ENCODE assay signal across 21 cellular contexts in genomic region chr12:20494803-20495202, GRCh38.
DNase-seq lines count a peak whose midpoint lies in the region; ATAC-seq, FAIRE-seq and TF ChIP-seq lines count a peak whose summit lies in the region.
"Had no signal": no experiment of that assay in that cellular context is flagged by ENCODE, and none has a peak within 500 bp of the region (broad histone marks: within the 10 kb centered on the region; RNA-seq: fewer than 3 reads in every experiment).

No MANE protein-coding gene starts in this region.

- no TSS peak for BruUV-seq in IMR-90 (replicated peaks; lab: Mats Ljungman, UMichigan)

- H2BK12ac ChIP-seq in mesenchymal stem cell (ENCODE audit: low read length in 2 of 2) = no peak overlapping the region

- no peak for TF ChIP-seq CTCF in A549 (IDR thresholded peaks at IDR 0.05)
- TF ChIP-seq CTCF in IMR-90 (conservative IDR thresholded peaks at IDR 0.05; ENCODE audit: low read depth, low read length) = no peak
- TF ChIP-seq CTCF in coronary artery (IDR thresholded peaks at IDR 0.05) = no peak

- TF ChIP-seq RAD21 in A549 (conservative IDR thresholded peaks at IDR 0.05 in 1 of 2, IDR thresholded peaks at IDR 0.05 in 1 of 2) (no peak), IMR-90 (IDR thresholded peaks at IDR 0.05; ENCODE audit: low read length) (no peak)

- POLR2A ChIA-PET in A549 (lab: Yijun Ruan, JAX) = no interaction called here
- POLR2A ChIA-PET in IMR-90 (lab: Charles Lee; ENCODE audit: unreplicated experiment) = no interaction called here

- TF ChIP-seq EP300 in A549 (IDR thresholded peaks at IDR 0.05) = no peak

- H3K27me3 ChIP-seq in IMR-90 (ENCODE audit: control insufficient read depth, insufficient read depth, low read length) (no peaks in the 10 kb centered on the region), mesenchymal stem cell (ENCODE audit: control insufficient read depth in 1 of 2, insufficient read depth in 1 of 2, low read length in 2 of 2) (no peaks in the 10 kb centered on the region)

- H3K4ac ChIP-seq in IMR-90 (ENCODE audit: low read depth, low read length) = no peak overlapping the region
- no peak overlapping the region for H3K4ac ChIP-seq in mesenchymal stem cell (ENCODE audit: low read depth in 1 of 2, low read length in 2 of 2)

- H3K36me3 ChIP-seq in IMR-90 (ENCODE audit: control insufficient read depth, insufficient read depth, low read length) = no peaks in the 10 kb centered on the region
- no peaks in the 10 kb centered on the region for H3K36me3 ChIP-seq in mesenchymal stem cell (ENCODE audit: control insufficient read depth in 1 of 2, insufficient read depth in 2 of 2, low read depth in 1 of 2, low read length in 2 of 2)

- 0 out of 3 replicates have a peak overlapping the region, but pooled peaks have one; percentile 4 for H3K4me3 ChIP-seq in A549
- H3K4me3 ChIP-seq in IMR-90 (ENCODE audit: insufficient read depth, low read depth, low read length) = no peak overlapping the region
- no peak overlapping the region for H3K4me3 ChIP-seq in coronary artery
- H3K4me3 ChIP-seq in mesenchymal stem cell (ENCODE audit: insufficient read depth in 1 of 2, low read depth in 1 of 2, low read length in 2 of 2) = no peak overlapping the region
- H3K4me3 ChIP-seq: K562 had no signal

- ATAC-seq in A549 = no peak
- ATAC-seq in IMR-90 (ENCODE audit: low read depth) = peak; percentile 44; the same call in 1 of the 2 replicates
- no peak for ATAC-seq in sciatic nerve
- ATAC-seq in left lobe of liver = no peak
- ATAC-seq: K562 had no signal

- H3K4me1 ChIP-seq in A549 = peaks cover 57% of the 10 kb centered on the region
- peaks cover 16% of the 10 kb centered on the region for H3K4me1 ChIP-seq in IMR-90 (ENCODE audit: control insufficient read depth, insufficient read depth, low read length)
- H3K4me1 ChIP-seq in mesenchymal stem cell (ENCODE audit: control insufficient read depth, insufficient read depth, low read depth, low read length) = peaks cover 3% of the 10 kb centered on the region

- 22% methylated on average over 2 of the region's 2 CpGs for WGBS in A549 (ENCODE audit: missing lambda C conversion rate)
- WGBS in IMR-90 (ENCODE audit: extremely low coverage in 2 of 2, insufficient read length in 1 of 2), 2 experiments = no CpG with 5 or more reads among the region's 2 CpGs
- no CpG with 5 or more reads among the region's 2 CpGs for WGBS in mesenchymal stem cell

- no peaks in the 10 kb centered on the region for H4K20me1 ChIP-seq in IMR-90 (ENCODE audit: insufficient read depth, low read length)

- H2BK120ac ChIP-seq in IMR-90 (ENCODE audit: low read depth, low read length) (peak overlapping the region; percentile 21), mesenchymal stem cell (ENCODE audit: low read depth, low read length) (no peak overlapping the region)

- H3K18ac ChIP-seq in IMR-90 (ENCODE audit: low read depth, low read length) = peak overlapping the region; percentile 97
- no peak overlapping the region for H3K18ac ChIP-seq in mesenchymal stem cell (ENCODE audit: low read depth in 1 of 2, low read length in 2 of 2)

- H3K9me3 ChIP-seq in A549 (peaks cover 8% of the 10 kb centered on the region; the same call in 2 of the 3 replicates), IMR-90 (ENCODE audit: control insufficient read depth, insufficient read depth, low read length) (no peaks in the 10 kb centered on the region), mesenchymal stem cell (ENCODE audit: control insufficient read depth, low read length) (no peaks in the 10 kb centered on the region)

- H2AFZ ChIP-seq in IMR-90 (replicated peaks; ENCODE audit: low read length, poor library complexity) = no peak overlapping the region
- H2AFZ ChIP-seq in mesenchymal stem cell (ENCODE audit: low read depth, low read length) = no peak overlapping the region

- H4K91ac ChIP-seq in IMR-90 (ENCODE audit: insufficient read depth, low read depth, low read length) (peak overlapping the region; percentile 80; the same call in 1 of the 2 replicates), mesenchymal stem cell (ENCODE audit: low read length) (no peak overlapping the region)

- peak overlapping the region; percentile 88; the same call in 1 of the 2 replicates for H4K5ac ChIP-seq in IMR-90 (ENCODE audit: low read depth, low read length)

- no peak for DNase-seq in A549 (ENCODE audit: low read depth in 1 of 2, low spot score in 1 of 2)
- peak; percentile 59 for DNase-seq in IMR-90
- no peak for DNase-seq in coronary artery (ENCODE audit: low spot score)
- DNase-seq in mesenchymal stem cell = peak; percentile 23
- DNase-seq in NCI-H510A treated with DMSO at 0.1 percent for 48 hours (lab: John Stamatoyannopoulos, UW) = no peak
- DNase-seq in sciatic nerve (ENCODE audit: low spot score) = no peak
- no peak for DNase-seq in left lobe of liver (ENCODE audit: low spot score)
- DNase-seq in putamen (ENCODE audit: low spot score) = no peak
- DNase-seq: 8988T, COR-L47, DMS53, NCI-H1436 treated with DMSO at 0.1 percent for 48 hours, NCI-H2081, NCI-H524, SIG-M5 had no signal

- no peak overlapping the region for H2AK9ac ChIP-seq in IMR-90 (replicated peaks; ENCODE audit: low read depth, low read length, poor library complexity)

- peak overlapping the region; percentile 85; the same call in 1 of the 3 replicates for H2BK15ac ChIP-seq in IMR-90 (ENCODE audit: low read depth, low read length)
- no peak overlapping the region for H2BK15ac ChIP-seq in mesenchymal stem cell (ENCODE audit: low read depth, poor library complexity, severe bottlenecking)

- peak overlapping the region; percentile 80 to 90 for H3K27ac ChIP-seq in A549
- H3K27ac ChIP-seq in IMR-90 (ENCODE audit: insufficient read depth, low read length) = no peak overlapping the region; the same call in 1 of the 2 replicates
- peak overlapping the region; percentile 9 to 42 for H3K27ac ChIP-seq in coronary artery
- no peak overlapping the region for H3K27ac ChIP-seq in mesenchymal stem cell (ENCODE audit: low read length, poor library complexity, severe bottlenecking)
- H3K27ac ChIP-seq: C4-2B, HL-60 had no signal

- H2AK5ac ChIP-seq in IMR-90 (ENCODE audit: low read depth, low read length) (peak overlapping the region; percentile 41), mesenchymal stem cell (ENCODE audit: low read length, severe bottlenecking) (no peak overlapping the region)

- dilution Hi-C loops in IMR-90 (cut with HindIII; ENCODE audit: low sequenced_read_pairs, unreplicated experiment) = no loop called here

- no peak for TF ChIP-seq POLR2A in A549 (IDR thresholded peaks at IDR 0.05; ENCODE audit: low read length)
- TF ChIP-seq POLR2A in IMR-90 (IDR thresholded peaks at IDR 0.05; ENCODE audit: low read depth, low read length) = no peak

- intact Hi-C loops in IMR-90 (cut with micrococcal nuclease) (no loop called here), sciatic nerve (cut with DNase I) (no loop called here)

- peak overlapping the region; percentile 70 for H3K4me2 ChIP-seq in A549
- H3K4me2 ChIP-seq in IMR-90 (ENCODE audit: low read depth, low read length) = peak overlapping the region; percentile 73; the same call in 1 of the 2 replicates
- no peak overlapping the region for H3K4me2 ChIP-seq in mesenchymal stem cell (ENCODE audit: low read length, poor library complexity, severe bottlenecking)

- H4K8ac ChIP-seq in IMR-90 (ENCODE audit: low read depth in 2 of 2, low read length in 2 of 2) = peak overlapping the region; percentile 18 to 48; a peak in 1 of 4 replicates
- no peak overlapping the region for H4K8ac ChIP-seq in mesenchymal stem cell (ENCODE audit: low read length)

- no peak for FAIRE-seq in A549 (lab: Jason Lieb, UNC)
- FAIRE-seq: G401.6, GM12892, K562, RCC 7860 had no signal

- CTCF ChIA-PET in A549 (lab: Yijun Ruan, JAX) = no interaction called here
- CTCF ChIA-PET in IMR-90 (lab: Yijun Ruan, JAX) = no interaction called here

- H3K56ac ChIP-seq in IMR-90 (ENCODE audit: extremely low read depth, insufficient read depth, low read length) = no peak overlapping the region

- H3K14ac ChIP-seq in IMR-90 (replicated peaks; ENCODE audit: low read depth, low read length) (no peak overlapping the region), mesenchymal stem cell (ENCODE audit: low read length in 2 of 2) (no peak overlapping the region)

- H2BK5ac ChIP-seq in IMR-90 (ENCODE audit: low read depth, low read length, poor library complexity, severe bottlenecking) (peak overlapping the region; percentile 91), mesenchymal stem cell (ENCODE audit: low read depth, low read length, poor library complexity, severe bottlenecking) (no peak overlapping the region)

- H3K79me1 ChIP-seq in IMR-90 (ENCODE audit: low read depth in 1 of 2, low read length in 2 of 2) (no peaks in the 10 kb centered on the region), mesenchymal stem cell (replicated peaks; ENCODE audit: low read length, poor library complexity, severe bottlenecking) (no peaks in the 10 kb centered on the region)

- H3K23ac ChIP-seq in IMR-90 (ENCODE audit: low read depth, low read length) (peak overlapping the region; percentile 8; the same call in 1 of the 2 replicates), mesenchymal stem cell (ENCODE audit: low read length in 2 of 2) (no peak overlapping the region)

- no peak overlapping the region for H3K9ac ChIP-seq in IMR-90 (ENCODE audit: low read depth, low read length)
- H3K9ac ChIP-seq in mesenchymal stem cell (ENCODE audit: low read length) = no peak overlapping the region

- peak overlapping the region; percentile 10; the same call in 1 of the 2 replicates for H2BK20ac ChIP-seq in IMR-90 (ENCODE audit: low read depth, low read length)

- in situ Hi-C loops in IMR-90 (cut with MboI; ENCODE audit: low sequenced_read_pairs) = no loop called here

- H3K9me1 ChIP-seq in IMR-90 (ENCODE audit: insufficient read depth, low read length) = peaks cover 3% of the 10 kb centered on the region

TF ChIP-seq in A549, 52 proteins besides CTCF, POLR2A, EP300 and RAD21:
- TF ChIP-seq GATA3 (IDR thresholded peaks at IDR 0.05; ENCODE audit: borderline replicate concordance) (peak; percentile 21; the same call in 1 of the 2 replicates), FOSL2 (IDR thresholded peaks at IDR 0.05) (0 out of 2 replicates have a peak, but pooled peaks have one; percentile 10), FOSL2 (CRISPR knock-in tag; IDR thresholded peaks at IDR 0.05) (peak; percentile 25; the same call in 1 of the 2 replicates), SMC3 (IDR thresholded peaks at IDR 0.05) (no peak), POLR2AphosphoS2 (conservative IDR thresholded peaks at IDR 0.05; ENCODE audit: low read length) (no peak), JUNB (IDR thresholded peaks at IDR 0.05) (peak; percentile 39; the same call in 1 of the 2 replicates)

TF ChIP-seq in IMR-90, 13 proteins besides CTCF, POLR2A, EP300 and RAD21:
- no peak for TF ChIP-seq NFE2L2 (IDR thresholded peaks at IDR 0.05; ENCODE audit: low read depth, low read length)
- TF ChIP-seq MAZ (IDR thresholded peaks at IDR 0.05; ENCODE audit: borderline replicate concordance, low read depth, low read length) = no peak
- no peak for TF ChIP-seq BHLHE40 (IDR thresholded peaks at IDR 0.05; ENCODE audit: low read depth, low read length)
- TF ChIP-seq SMC3 (IDR thresholded peaks at IDR 0.05; ENCODE audit: low read depth, low read length) = no peak
- TF ChIP-seq MXI1 (IDR thresholded peaks at IDR 0.05; ENCODE audit: borderline replicate concordance, low read depth, low read length) = no peak
- no peak for TF ChIP-seq RCOR1 (IDR thresholded peaks at IDR 0.05; ENCODE audit: insufficient replicate concordance, low read length)
TF ChIP-seq in IMR-90: peak in this region for 0.

Comparison
In these comparisons a context has a peak if more than half of its experiments do, and no peak if none do; other contexts are left out.
1. DNase-seq: peak in IMR-90 (single experiment) and mesenchymal stem cell (single experiment); none in A549 (0 of 2), coronary artery (single experiment), NCI-H510A treated with DMSO at 0.1 percent for 48 hours (single experiment), sciatic nerve (single experiment), left lobe of liver (single experiment) and putamen (single experiment).
2. H3K27ac ChIP-seq: peak in A549 (2 of 2) and coronary artery (2 of 2); none in IMR-90 (single experiment) and mesenchymal stem cell (single experiment).